Comparison of ENCODE assay signal across 10 cellular contexts in the genomic region with DNA sequence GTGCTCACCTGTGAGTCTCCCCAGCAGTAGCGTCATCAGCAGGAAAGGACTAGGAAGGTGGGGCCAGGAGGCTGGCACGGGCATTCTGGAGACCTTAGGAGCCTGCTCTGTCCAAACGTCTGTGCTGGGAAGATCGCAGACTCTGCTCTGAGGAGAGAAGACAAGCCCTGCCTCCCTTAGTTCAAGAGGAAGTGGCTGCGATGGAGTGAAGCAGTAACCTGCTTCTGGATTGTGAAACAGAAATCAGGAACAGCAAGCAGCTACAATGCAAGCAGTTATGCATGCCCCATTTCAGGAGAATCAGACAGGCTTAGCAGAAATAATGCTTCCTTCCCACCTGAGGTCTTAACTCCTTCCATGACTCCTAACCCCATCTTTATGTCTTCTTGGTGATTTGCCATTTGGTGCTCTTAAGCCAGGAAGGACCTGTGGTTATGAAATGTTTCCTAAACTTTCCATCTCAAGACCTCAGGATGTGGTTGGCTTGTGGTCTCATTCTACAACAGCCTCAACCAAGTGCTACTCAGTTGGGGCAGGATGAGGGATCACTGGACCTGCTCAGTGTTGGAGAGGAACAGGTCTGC. TPM values are rescaled to one million over a fixed set of nuclear protein-coding genes. Genes with fewer than 3 reads are reported as not detected.
A peak's percentile ranks its signal among the peaks of the same experiment; 100 is the strongest.
DNase-seq lines count a peak whose midpoint lies in the region; ATAC-seq, FAIRE-seq and TF ChIP-seq lines count a peak whose summit lies in the region.
"Had no signal": no experiment of that assay in that cellular context is flagged by ENCODE, and none has a peak within 500 bp of the region (broad histone marks: within the 10 kb centered on the region; RNA-seq: fewer than 3 reads in every experiment).

A gene (minus strand): TSS at position 149 of the 584 bp plus-strand sequence. CDS start 65 bp downstream, at position 84.

- no peak within 1 kb of the TSS for H2AFZ ChIP-seq in trophoblast cell (ENCODE audit: insufficient read depth, low read length, poor library complexity)
- no peak within 1 kb of the TSS for H2AFZ ChIP-seq in SK-N-SH (ENCODE audit: low read depth)

- H4K12ac ChIP-seq in trophoblast cell (ENCODE audit: low read depth, low read length): no peak within 1 kb of the TSS

- TF ChIP-seq POLR2A in GM12891 (IDR thresholded peaks at IDR 0.05; ENCODE audit: low read depth, low read length): no peak
- no peak for TF ChIP-seq POLR2A in uterus (IDR thresholded peaks at IDR 0.05)

- intact Hi-C loops in dorsolateral prefrontal cortex (cut with DNase I) (no loop called here), uterus (cut with DNase I; ENCODE audit: low total_unique reads) (no loop called here)

- TF ChIP-seq EP300 in SK-N-SH (IDR thresholded peaks at IDR 0.05; ENCODE audit: borderline replicate concordance in 1 of 2, low read depth in 1 of 2, low read length in 1 of 2): no peak

- no peak within 1 kb of the TSS for H2AK5ac ChIP-seq in trophoblast cell (ENCODE audit: low read length)

- H3K4me3 ChIP-seq in dorsolateral prefrontal cortex (no peak within 1 kb of the TSS), trophoblast cell (ENCODE audit: low read depth, low read length) (peak within 1 kb of the TSS; percentile 18), uterus (no peak within 1 kb of the TSS), SK-N-SH (ENCODE audit: low read depth in 2 of 2, low read length in 1 of 2) (no peak within 1 kb of the TSS)

- H3K36me3 ChIP-seq in trophoblast cell (ENCODE audit: control insufficient read depth in 1 of 2, insufficient read depth in 2 of 2, low read length in 2 of 2) (no peaks in the 10 kb centered on the region), uterus (no peaks in the 10 kb centered on the region), SK-N-SH (replicated peaks in 1 of 2; ENCODE audit: control insufficient read depth in 1 of 2, insufficient read depth in 2 of 2, low read length in 1 of 2) (no peaks in the 10 kb centered on the region)

- H3K4me1 ChIP-seq in trophoblast cell (ENCODE audit: control insufficient read depth in 1 of 2, insufficient read depth in 2 of 2, low read length in 2 of 2) (no peaks in the 10 kb centered on the region), uterus (no peaks in the 10 kb centered on the region), SK-N-SH (ENCODE audit: control insufficient read depth in 1 of 2, insufficient read depth in 2 of 2, low read depth in 1 of 2, low read length in 1 of 2) (peaks cover 0 to 3% of the 10 kb centered on the region in 2 experiments; a peak in 1 of 4 replicates)

- POLR2A ChIA-PET in SK-N-SH (lab: Yijun Ruan, JAX): no interaction called here

- no peak within 1 kb of the TSS for H2BK5ac ChIP-seq in trophoblast cell (ENCODE audit: low read depth, low read length, poor library complexity)

- peaks cover 4% of the 10 kb centered on the region for H3K9me3 ChIP-seq in trophoblast cell (ENCODE audit: insufficient read depth, low read depth, low read length)
- no peaks in the 10 kb centered on the region for H3K9me3 ChIP-seq in uterus
- no peaks in the 10 kb centered on the region for H3K9me3 ChIP-seq in SK-N-SH

- H3K23ac ChIP-seq in trophoblast cell (ENCODE audit: low read length): no peak within 1 kb of the TSS

- no peak within 1 kb of the TSS for H3K14ac ChIP-seq in trophoblast cell (ENCODE audit: low read length)

- H3K4me2 ChIP-seq in trophoblast cell (ENCODE audit: low read length) (no peak within 1 kb of the TSS), SK-N-SH (no peak within 1 kb of the TSS)

- H2BK12ac ChIP-seq in trophoblast cell (ENCODE audit: low read length): no peak within 1 kb of the TSS

- H3K4ac ChIP-seq in trophoblast cell (ENCODE audit: low read depth, low read length): no peak within 1 kb of the TSS

- CTCF ChIA-PET in SK-N-SH (lab: Yijun Ruan, JAX): no interaction called here

- H3K79me2 ChIP-seq in trophoblast cell (ENCODE audit: control insufficient read depth, insufficient read depth, low read length, poor library complexity) (no peaks in the 10 kb centered on the region), SK-N-SH (ENCODE audit: insufficient read depth) (no peaks in the 10 kb centered on the region)

- no peaks in the 10 kb centered on the region for H3K79me1 ChIP-seq in trophoblast cell (ENCODE audit: low read length)

- H4K8ac ChIP-seq in trophoblast cell (ENCODE audit: low read depth, low read length): no peak within 1 kb of the TSS

- H3K9ac ChIP-seq in trophoblast cell (ENCODE audit: low read length): no peak within 1 kb of the TSS
- no peak within 1 kb of the TSS for H3K9ac ChIP-seq in SK-N-SH

- no peak within 1 kb of the TSS for H2BK120ac ChIP-seq in trophoblast cell (ENCODE audit: insufficient read depth, low read length, poor library complexity)

- TF ChIP-seq CTCF in dorsolateral prefrontal cortex (IDR thresholded peaks at IDR 0.05 in 54 of 56, conservative IDR thresholded peaks at IDR 0.05 in 2 of 56; ENCODE audit: low read depth in 1 of 56, partially characterized antibody in 56 of 56) (no peak), uterus (IDR thresholded peaks at IDR 0.05) (no peak), SK-N-SH (IDR thresholded peaks at IDR 0.05) (no peak)

- no peaks in the 10 kb centered on the region for H3K9me2 ChIP-seq in SK-N-SH

- no peak within 1 kb of the TSS for H3K18ac ChIP-seq in trophoblast cell (ENCODE audit: low read length)

- no peaks in the 10 kb centered on the region for H4K20me1 ChIP-seq in SK-N-SH (ENCODE audit: insufficient read depth)

- DNase-seq in GM12891 (ENCODE audit: insufficient read length, low spot score) (no peak), OCI-M1 (lab: John Stamatoyannopoulos, UW) (peak; percentile 84), dorsolateral prefrontal cortex (no peak), trophoblast cell (peak in 1 of 2 donors; percentile 0), uterus (no peak), SK-N-SH (no peak), SK-N-DZ (ENCODE audit: low spot score) (no peak)
- DNase-seq: activated CD4-positive, alpha-beta T cell treated with anti-CD3 and anti-CD28 coated beads for 48 hours had no signal

- no peak for FAIRE-seq in GM12891 (lab: Jason Lieb, UNC)
- FAIRE-seq: islet of Langerhans had no signal

- no peak within 1 kb of the TSS for H4K91ac ChIP-seq in trophoblast cell (ENCODE audit: low read depth, low read length)

- TF ChIP-seq RAD21 in SK-N-SH (IDR thresholded peaks at IDR 0.05; ENCODE audit: low read length): no peak

- H3K27me3 ChIP-seq in dorsolateral prefrontal cortex: no peaks in the 10 kb centered on the region
- H3K27me3 ChIP-seq in trophoblast cell (ENCODE audit: insufficient read depth, low read length): no peaks in the 10 kb centered on the region
- no peaks in the 10 kb centered on the region for H3K27me3 ChIP-seq in uterus
- H3K27me3 ChIP-seq in SK-N-SH (ENCODE audit: insufficient read depth): no peaks in the 10 kb centered on the region

- WGBS in trophoblast cell (ENCODE audit: extremely low coverage, insufficient coverage, insufficient read length): no CpG with 5 or more reads among the region's 5 CpGs
- 45% methylated on average over 5 of the region's 5 CpGs for WGBS in SK-N-SH (ENCODE audit: low lambda C conversion rate)

- H3K27ac ChIP-seq in dorsolateral prefrontal cortex (peak within 1 kb of the TSS in 2 of 59 donors; percentile 7 to 33), trophoblast cell (ENCODE audit: low read depth, low read length) (no peak within 1 kb of the TSS), uterus (no peak within 1 kb of the TSS), SK-N-SH (ENCODE audit: low read depth in 2 of 2, low read length in 1 of 2) (no peak within 1 kb of the TSS)

- H3F3A ChIP-seq in SK-N-SH (replicated peaks; ENCODE audit: insufficient read depth): peaks cover 4% of the 10 kb centered on the region

- no peak for ATAC-seq in GM21825 (IDR thresholded peaks at IDR 0.05; ENCODE audit: unreplicated experiment)

TF ChIP-seq in GM12891, 5 proteins besides CTCF, POLR2A, EP300 and RAD21:
- TF ChIP-seq SPI1 (IDR thresholded peaks at IDR 0.05; ENCODE audit: low read depth, low read length) (peak; percentile 81), POU2F2 (IDR thresholded peaks at IDR 0.05; ENCODE audit: low read depth, low read length) (no peak)

TF ChIP-seq in SK-N-SH, 30 proteins besides CTCF, POLR2A, EP300 and RAD21 (continues in another document):
- TF ChIP-seq, protein P1, sequence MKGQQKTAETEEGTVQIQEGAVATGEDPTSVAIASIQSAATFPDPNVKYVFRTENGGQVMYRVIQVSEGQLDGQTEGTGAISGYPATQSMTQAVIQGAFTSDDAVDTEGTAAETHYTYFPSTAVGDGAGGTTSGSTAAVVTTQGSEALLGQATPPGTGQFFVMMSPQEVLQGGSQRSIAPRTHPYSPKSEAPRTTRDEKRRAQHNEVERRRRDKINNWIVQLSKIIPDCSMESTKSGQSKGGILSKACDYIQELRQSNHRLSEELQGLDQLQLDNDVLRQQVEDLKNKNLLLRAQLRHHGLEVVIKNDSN (IDR thresholded peaks at IDR 0.05; ENCODE audit: borderline replicate concordance, low read depth): no peak
- no peak for TF ChIP-seq SIN3A (IDR thresholded peaks at IDR 0.05; ENCODE audit: borderline replicate concordance, low read depth, low read length)

RNA-seq across cellular contexts. Expression of the gene that starts here (rescaled TPM):
- 14.7 TPM for polyA plus RNA-seq in GM12891 (2012; ENCODE audit: low read depth, missing spikeins)
- total RNA-seq in dorsolateral prefrontal cortex (10 to 100 TPM in 70 of 120 experiments, 1 to 10 TPM in 23, under 1 TPM in 21, not detected in 6; 0.30 to 80.1 (median 26.2) TPM), uterus (1 to 10 TPM in 2 of 4 donors, under 1 TPM in 1, not detected in 1; 0.95 to 3.2 (median 1.7) TPM)
- polyA plus RNA-seq in trophoblast cell (2013): 0.14 and 0.31 TPM in 2 replicates
- 0.19 and 0.53 TPM in 2 replicates for polyA plus RNA-seq in SK-N-SH (2012; rRNA removed)
- 0.24 and 0.30 TPM in 2 replicates for polyA plus RNA-seq in SK-N-SH (2012; cell fraction: cytosol; rRNA removed)
- 0.22 and 0.50 TPM in 2 replicates for polyA plus RNA-seq in SK-N-SH (2012; cell fraction: nucleus; rRNA removed)
- not detected in 2 replicates for polyA plus RNA-seq in SK-N-DZ (2014; cell fraction: cytosol; rRNA removed)
- 0.30 TPM in 1 of 2 replicates, not detected in the other for polyA plus RNA-seq in SK-N-DZ (2014; cell fraction: nucleus; rRNA removed)
